Comparison of ENCODE assay signal across 26 cellular contexts in the genomic region with DNA sequence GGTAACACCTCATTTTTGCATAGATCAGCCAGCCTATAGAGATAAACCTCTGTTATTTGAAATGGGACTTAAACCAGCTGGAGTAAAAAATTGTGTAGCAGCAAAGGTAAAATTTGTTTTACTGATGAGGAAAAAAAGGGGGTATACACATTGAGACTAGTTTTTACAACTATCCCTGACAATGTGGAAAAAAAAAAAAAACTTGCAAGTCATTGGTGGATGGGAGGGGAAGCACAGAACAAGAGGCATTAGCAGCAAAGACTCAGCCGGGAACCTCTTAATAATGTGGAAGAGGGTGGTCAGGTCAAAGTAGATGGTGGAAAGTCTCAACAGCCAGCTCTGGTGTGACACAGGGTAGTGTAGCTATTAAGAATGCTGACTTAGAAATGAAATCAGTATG.
"Had no signal": no experiment of that assay in that cellular context is flagged by ENCODE, and none has a peak within 500 bp of the region (broad histone marks: within the 10 kb centered on the region; RNA-seq: fewer than 3 reads in every experiment).

No MANE protein-coding gene starts in this region.

- H3K9me3 Mint-ChIP-seq: mesothelial cell of epicardium had no signal

- FAIRE-seq: colon, islet of Langerhans, keratinocyte had no signal

- H3K27ac Mint-ChIP-seq: mesothelial cell of epicardium had no signal

- H3K4me3 ChIP-seq: coronary artery, dorsolateral prefrontal cortex, esophagus squamous epithelium, gastrocnemius medialis, heart right ventricle, left lung, lower lobe of right lung, mucosa of descending colon had no signal

- DNase-seq: dermis blood vessel endothelial cell; dorsolateral prefrontal cortex; effector CD4-positive, alpha-beta T cell; effector memory CD4-positive, alpha-beta T cell; erythroblast; esophagus squamous epithelium; foreskin fibroblast; foreskin melanocyte; gastrocnemius medialis; glutamatergic neuron; head of caudate nucleus; heart right ventricle; hippocampal formation; left cardiac atrium; left lung; left ventricle myocardium superior; lower lobe of right lung; mesenchymal stem cell; mucosa of descending colon had no signal

- H3K9me3 ChIP-seq: esophagus squamous epithelium, gastrocnemius medialis, heart right ventricle, left lung, lower lobe of right lung, mucosa of descending colon had no signal

- H3K27me3 ChIP-seq: dorsolateral prefrontal cortex, esophagus squamous epithelium, gastrocnemius medialis, heart right ventricle, left lung had no signal

- ATAC-seq: esophagus mucosa, gastrocnemius medialis, heart right ventricle, left cardiac atrium, left lung, left ventricle myocardium superior, lower lobe of right lung, mucosa of descending colon had no signal

- H3K27ac ChIP-seq: coronary artery, dorsolateral prefrontal cortex, epithelial cell of prostate, esophagus squamous epithelium, gastrocnemius medialis, heart right ventricle, left lung, lower lobe of right lung had no signal

- H3K4me3 Mint-ChIP-seq: mesothelial cell of epicardium had no signal
